In genomic region chrX:116009871-116010710, GRCh38 we compare ENCODE assay signal across 9 cellular contexts.
DNase-seq lines count a peak whose midpoint lies in the region; ATAC-seq and TF ChIP-seq lines count a peak whose summit lies in the region.
"Had no signal": no experiment of that assay in that cellular context is flagged by ENCODE, and none has a peak within 500 bp of the region (broad histone marks: within the 10 kb centered on the region; RNA-seq: fewer than 3 reads in every experiment).

No MANE protein-coding gene starts in this region.

- POLR2A ChIA-PET in PC-9 (lab: Charles Lee; ENCODE audit: unreplicated experiment): no interaction called here

- peak; percentile 83 for ATAC-seq in GM18502 (IDR thresholded peaks at IDR 0.05; ENCODE audit: poor library complexity, unreplicated experiment)
- ATAC-seq in GM21737 (IDR thresholded peaks at IDR 0.05; ENCODE audit: unreplicated experiment): peak; percentile 79
- ATAC-seq in left lobe of liver: peak; percentile 86

- H3K36me3 ChIP-seq in PC-9 (ENCODE audit: low read depth): no peaks in the 10 kb centered on the region

- intact Hi-C loops in PC-9 (cut with micrococcal nuclease; ENCODE audit: unreplicated experiment): no loop called here

- H3K4me3 ChIP-seq in PC-9: no peak overlapping the region

- H3K9me2 ChIP-seq in PC-9 (ENCODE audit: insufficient read depth): no peaks in the 10 kb centered on the region

- H3K27ac Mint-ChIP-seq in endothelial cell (ENCODE audit: unreplicated experiment): no peak overlapping the region

- H3K4me1 ChIP-seq in PC-9 (replicated peaks; ENCODE audit: insufficient read depth): no peaks in the 10 kb centered on the region

- no peaks in the 10 kb centered on the region for H3K79me2 ChIP-seq in PC-9 (ENCODE audit: low read depth)

- H3K4me1 Mint-ChIP-seq in endothelial cell (ENCODE audit: unreplicated experiment): no peaks in the 10 kb centered on the region
- H3K4me1 Mint-ChIP-seq: neural crest cell had no signal

- no peak overlapping the region for H3K27ac ChIP-seq in PC-9

- H4K20me1 ChIP-seq in PC-9 (ENCODE audit: insufficient read depth): no peaks in the 10 kb centered on the region

- peaks cover 9% of the 10 kb centered on the region for H3K9me3 Mint-ChIP-seq in endothelial cell (ENCODE audit: unreplicated experiment)
- H3K9me3 Mint-ChIP-seq: neural crest cell had no signal

- CTCF ChIA-PET in PC-9 (lab: Charles Lee): no interaction called here

- no peak overlapping the region for H3K4me2 ChIP-seq in PC-9

- no peaks in the 10 kb centered on the region for H3F3A ChIP-seq in PC-9 (ENCODE audit: insufficient read depth, low read depth)

- no peak overlapping the region for H2AFZ ChIP-seq in PC-9

- TF ChIP-seq CTCF in endothelial cell (IDR thresholded peaks at IDR 0.05; ENCODE audit: unreplicated experiment) (no peak), PC-9 (conservative IDR thresholded peaks at IDR 0.05) (no peak)

- H3K36me3 Mint-ChIP-seq in endothelial cell (ENCODE audit: low read depth, unreplicated experiment): peaks cover 5% of the 10 kb centered on the region

- DNase-seq in KG1 (lab: John Stamatoyannopoulos, UW) (peak; percentile 0), left lobe of liver (ENCODE audit: low spot score) (peak; percentile 69), endothelial cell (ENCODE audit: low spot score) (no peak), NCI-H2107 (lab: John Stamatoyannopoulos, UW) (no peak), GM19240 (ENCODE audit: insufficient read length, low spot score) (no peak), PC-9 (no peak)

- H3K27me3 ChIP-seq in PC-9 (ENCODE audit: insufficient read depth, low read depth): 0 out of 2 replicates have a peak, but pooled peaks cover 4% of the 10 kb centered on the region

- H3K27me3 Mint-ChIP-seq in endothelial cell (ENCODE audit: unreplicated experiment): peaks cover 3% of the 10 kb centered on the region

- BruUV-seq in PC-9 (replicated peaks; lab: Mats Ljungman, UMichigan): no TSS peak

- no peak overlapping the region for H3K4me3 Mint-ChIP-seq in endothelial cell (ENCODE audit: unreplicated experiment)
- H3K4me3 Mint-ChIP-seq: neural crest cell had no signal

- H3K9me3 ChIP-seq in PC-9 (ENCODE audit: insufficient read depth, low read depth): no peaks in the 10 kb centered on the region

Comparison
In these comparisons a context has a peak if more than half of its experiments do, and no peak if none do; other contexts are left out.
1. DNase-seq: peak in KG1 (single experiment) and left lobe of liver (single experiment); none in endothelial cell (single experiment), NCI-H2107 (single experiment), GM19240 (single experiment) and PC-9 (0 of 2).
2. Peak in every context shown above with its lines, with median percentiles within 50 percentile points of each other: ATAC-seq.